In the genomic region with DNA sequence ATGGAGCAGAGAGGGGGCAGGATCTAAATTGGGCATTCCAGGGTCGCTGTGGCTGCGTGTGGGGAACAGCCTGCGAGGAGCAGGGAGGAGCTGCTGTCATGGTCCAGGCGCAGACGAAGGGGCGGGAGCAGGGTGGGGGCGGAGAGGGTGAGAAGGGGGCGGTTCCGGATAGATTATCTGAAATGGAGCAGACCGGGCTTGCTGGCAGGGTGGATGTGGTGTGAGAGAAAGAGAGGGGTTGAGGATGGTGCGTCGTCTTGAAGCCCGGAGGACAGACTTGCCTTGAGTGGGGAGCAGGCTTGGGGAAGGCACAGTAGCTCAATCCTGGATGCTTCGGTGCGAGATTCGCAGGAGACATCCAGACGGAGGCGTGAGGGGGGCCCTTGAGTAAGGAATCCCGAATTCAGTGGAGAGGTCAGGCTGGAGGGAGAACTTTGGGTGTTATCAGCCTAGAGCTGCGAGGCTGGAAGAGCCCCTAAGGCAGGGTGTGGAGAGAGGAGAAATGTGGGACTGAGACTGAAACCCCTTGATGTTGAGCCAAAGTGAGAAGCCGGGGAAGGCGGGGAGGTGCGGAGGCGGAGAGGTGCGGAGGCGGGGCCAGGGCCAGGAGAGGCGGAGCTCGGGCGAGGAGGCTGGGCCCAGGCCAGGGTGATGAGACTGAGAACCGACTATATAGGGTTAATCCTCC, we compare ENCODE assay signal across 12 cellular contexts. TPM values are rescaled to one million over a fixed set of nuclear protein-coding genes. Genes with fewer than 3 reads are reported as not detected.
DNase-seq lines count a peak whose midpoint lies in the region; ATAC-seq, FAIRE-seq and TF ChIP-seq lines count a peak whose summit lies in the region.
"Had no signal": no experiment of that assay in that cellular context is flagged by ENCODE, and none has a peak within 500 bp of the region (broad histone marks: within the 10 kb centered on the region; RNA-seq: fewer than 3 reads in every experiment).

No MANE protein-coding gene starts in this region.

- WGBS in ovary, 3 donors, result 7 to 12% (median 9%) methylated on average over 30 of the region's 30 CpGs

- H3K9ac ChIP-seq in astrocyte (ENCODE audit: low read length), result no peak overlapping the region

- H3K36me3 ChIP-seq in BJ (ENCODE audit: control insufficient read depth, insufficient read depth, low read length) (peaks cover 3% of the 10 kb centered on the region), astrocyte (ENCODE audit: insufficient read depth, low read length) (peaks cover 3% of the 10 kb centered on the region), ovary (no peaks in the 10 kb centered on the region)

- peak overlapping the region; percentile 57 for H3K4me2 ChIP-seq in astrocyte (ENCODE audit: low read length)

- H2AFZ ChIP-seq in astrocyte (ENCODE audit: low read depth, low read length), result no peak overlapping the region

- no peak overlapping the region for H3K27ac Mint-ChIP-seq in astrocyte (ENCODE audit: unreplicated experiment)
- H3K27ac Mint-ChIP-seq: activated B cell treated with CpG ODN at 0.5 μM for 24 hours; activated naive CD8-positive, alpha-beta T cell had no signal

- no peaks in the 10 kb centered on the region for H3K27me3 ChIP-seq in BJ (ENCODE audit: control insufficient read depth, insufficient read depth, low read length)
- no peaks in the 10 kb centered on the region for H3K27me3 ChIP-seq in astrocyte (ENCODE audit: insufficient read depth, low read length)
- no peaks in the 10 kb centered on the region for H3K27me3 ChIP-seq in ovary

- peaks cover 12% of the 10 kb centered on the region for H4K20me1 ChIP-seq in astrocyte (ENCODE audit: insufficient read depth, low read length)

- ATAC-seq in left ventricle myocardium superior (peak; percentile 85), left lobe of liver (no peak), GM18511 (IDR thresholded peaks at IDR 0.05; ENCODE audit: unreplicated experiment) (no peak)
- ATAC-seq: HepG2 had no signal

- H3K4me3 ChIP-seq in BJ (ENCODE audit: low read depth, low read length) (peak overlapping the region; percentile 24; the same call in 1 of the 2 replicates), astrocyte (ENCODE audit: insufficient read depth, low read depth, low read length) (no peak overlapping the region), ovary (no peak overlapping the region)

- H3K9me3 ChIP-seq in astrocyte (ENCODE audit: insufficient read depth, low read depth, low read length), result no peaks in the 10 kb centered on the region
- H3K9me3 ChIP-seq in ovary, result peaks cover 0 to 3% of the 10 kb centered on the region in 2 donors

- no peaks in the 10 kb centered on the region for H3K27me3 Mint-ChIP-seq in astrocyte (ENCODE audit: low read depth, unreplicated experiment)
- H3K27me3 Mint-ChIP-seq: activated B cell treated with CpG ODN at 0.5 μM for 24 hours; activated naive CD8-positive, alpha-beta T cell; CD4-positive, alpha-beta memory T cell had no signal

- TF ChIP-seq CTCF in BJ (IDR thresholded peaks at IDR 0.05; ENCODE audit: insufficient read depth, low read depth, low read length), result no peak
- TF ChIP-seq CTCF in astrocyte (IDR thresholded peaks at IDR 0.05; ENCODE audit: insufficient read depth, low read depth, low read length), result no peak
- no peak for TF ChIP-seq CTCF in ovary (IDR thresholded peaks at IDR 0.05)

- no peak for TF ChIP-seq EP300 in ovary (IDR thresholded peaks at IDR 0.05)

- H3K79me2 ChIP-seq in astrocyte (ENCODE audit: insufficient read depth, low read length), result no peaks in the 10 kb centered on the region

- CTCF ChIA-PET in BJ (lab: Yijun Ruan, JAX), result interaction anchor here (0.7 to 2.1 kb wide), 5 partner anchors 18 to 286 kb away, joined by 3 to 6 read pairs (median 3); no protein-coding TSS in a partner anchor

- H3K4me3 Mint-ChIP-seq in astrocyte (ENCODE audit: unreplicated experiment), result peak overlapping the region; percentile 27
- H3K4me3 Mint-ChIP-seq: activated B cell treated with CpG ODN at 0.5 μM for 24 hours; activated naive CD8-positive, alpha-beta T cell; CD4-positive, alpha-beta memory T cell had no signal

- intact Hi-C loops in left ventricle myocardium superior (cut with micrococcal nuclease), result no loop called here
- intact Hi-C loops in ovary (cut with DNase I), result no loop called here

- DNase-seq in BJ (ENCODE audit: low read depth) (no peak), astrocyte (ENCODE audit: low read depth) (no peak), left ventricle myocardium superior (peak; percentile 68), ovary (peak; percentile 57 to 76 (median 59)), H4 (ENCODE audit: low spot score) (no peak), C1 segment of cervical spinal cord (lab: John Stamatoyannopoulos, UW) (no peak), left lobe of liver (ENCODE audit: low spot score) (no peak)
- DNase-seq: activated B cell treated with CpG ODN at 0.5 μM for 24 hours; CD4-positive, alpha-beta memory T cell had no signal

- H3K9me3 Mint-ChIP-seq in astrocyte (ENCODE audit: unreplicated experiment), result peaks cover 8% of the 10 kb centered on the region

- peaks cover 20% of the 10 kb centered on the region for H3K36me3 Mint-ChIP-seq in astrocyte (ENCODE audit: low read depth, unreplicated experiment)

- TF ChIP-seq POLR2A in ovary (IDR thresholded peaks at IDR 0.05), result no peak

- no peak for FAIRE-seq in astrocyte (lab: Jason Lieb, UNC)
- FAIRE-seq: HepG2 had no signal

- POLR2A ChIA-PET in BJ (lab: Charles Lee), result no interaction called here

- no peaks in the 10 kb centered on the region for H3K4me1 ChIP-seq in astrocyte (ENCODE audit: insufficient read depth, low read length)
- peaks cover 2% of the 10 kb centered on the region for H3K4me1 ChIP-seq in ovary (ENCODE audit: insufficient read depth)

- peaks cover 7% of the 10 kb centered on the region for H3K4me1 Mint-ChIP-seq in astrocyte (ENCODE audit: low read depth, unreplicated experiment)
- H3K4me1 Mint-ChIP-seq: CD4-positive, alpha-beta memory T cell had no signal

- H3K27ac ChIP-seq in astrocyte (ENCODE audit: low read depth, low read length) (no peak overlapping the region), ovary (peak overlapping the region in 1 of 2 donors; percentile 19)

RNA-seq across cellular contexts. Expression of a gene that starts 40.7 kb away (rescaled TPM):
- 1.3 and 2.2 TPM in 2 replicates for polyA plus RNA-seq in BJ (2011; rRNA removed)
- 2.5 and 2.7 TPM in 2 replicates for polyA minus RNA-seq in BJ (2011; rRNA and poly(A)+ RNA removed)
- 4.0 and 4.5 TPM in 2 replicates for total RNA-seq in astrocyte
- 0.40 TPM for total RNA-seq in left ventricle myocardium superior
- total RNA-seq in ovary, result 1 to 10 TPM in 1 of 7 donors, under 1 TPM in 4, not detected in 2; 0.23 to 1.0 (median 0.35) TPM
- polyA plus RNA-seq in ovary, result under 1 TPM; 0.23 to 0.50 TPM
- total RNA-seq in H4 (2014; rRNA removed; shearing (Covaris generic)), result 5.1 and 7.2 TPM in 2 replicates
- total RNA-seq in left lobe of liver, result not detected
- total RNA-seq: activated B cell treated with CpG ODN at 0.5 μM for 24 hours; CD4-positive, alpha-beta memory T cell had no signal
- polyA plus RNA-seq: CD4-positive, alpha-beta memory T cell had no signal

Comparison
In these comparisons a context has a peak if more than half of its experiments do, and no peak if none do; other contexts are left out.
1. DNase-seq: peak in left ventricle myocardium superior (single experiment) and ovary (5 of 5); none in BJ (single experiment), astrocyte (single experiment), H4 (single experiment), C1 segment of cervical spinal cord (0 of 14) and left lobe of liver (single experiment).